8 cellular contexts compared by ENCODE assay signal in the genomic region with DNA sequence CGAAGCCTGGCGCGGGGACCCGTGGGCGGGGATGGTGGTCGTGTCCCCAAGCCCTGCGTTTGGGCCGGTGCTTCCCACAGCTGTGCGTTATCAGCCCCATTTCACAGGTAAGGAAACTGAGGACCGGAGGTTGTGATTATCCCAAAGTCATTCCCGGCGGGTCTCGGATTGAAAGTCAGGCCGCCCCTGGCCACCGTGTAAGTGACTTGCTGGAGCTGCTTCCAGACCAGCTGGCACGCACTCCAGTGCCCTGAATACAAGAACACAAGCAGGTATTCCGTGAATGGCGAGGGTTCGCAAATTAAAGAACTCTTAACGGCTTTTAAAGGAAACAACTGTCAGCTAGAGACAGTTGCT. TPM values are rescaled to one million over a fixed set of nuclear protein-coding genes. Genes with fewer than 3 reads are reported as not detected.
DNase-seq lines count a peak whose midpoint lies in the region; ATAC-seq and TF ChIP-seq lines count a peak whose summit lies in the region.

No MANE protein-coding gene starts in this region.

- H3K36me3 Mint-ChIP-seq in activated T-helper 17 cell treated with anti-CD3 and anti-CD28 coated beads, Interleukin-2, amount 50 U/mL, for 72 hours (ENCODE audit: low read depth), result peaks cover 9% of the 10 kb centered on the region

- H3K4me1 Mint-ChIP-seq in activated T-helper 17 cell treated with anti-CD3 and anti-CD28 coated beads, Interleukin-2, amount 50 U/mL, for 72 hours, result peaks cover 10% of the 10 kb centered on the region

- H3K27ac ChIP-seq in right atrium auricular region, result peak overlapping the region; percentile 97 to 99
- H3K27ac ChIP-seq in gastrocnemius medialis, result peak overlapping the region; percentile 90 to 99 (median 94)

- DNase-seq in AG08395 (ENCODE audit: low spot score), result peak; percentile 31
- no peak for DNase-seq in right atrium auricular region (ENCODE audit: low spot score)
- DNase-seq in gastrocnemius medialis, result peak; percentile 19 to 46
- DNase-seq in GF-D8 (lab: John Stamatoyannopoulos, UW), result no peak

- H3K4me3 ChIP-seq in right atrium auricular region (peak overlapping the region; percentile 92 to 97), gastrocnemius medialis (peak overlapping the region; percentile 77 to 99 (median 86))

- TF ChIP-seq CTCF in right atrium auricular region (IDR thresholded peaks at IDR 0.05) (no peak), gastrocnemius medialis (IDR thresholded peaks at IDR 0.05 in 4 of 5, conservative IDR thresholded peaks at IDR 0.05 in 1 of 5) (no peak)

- H3K27me3 ChIP-seq in right atrium auricular region (no peaks in the 10 kb centered on the region), gastrocnemius medialis (no peaks in the 10 kb centered on the region)

- TF ChIP-seq POLR2A in gastrocnemius medialis (IDR thresholded peaks at IDR 0.05), result no peak

- H3K27me3 Mint-ChIP-seq in activated T-helper 17 cell treated with anti-CD3 and anti-CD28 coated beads, Interleukin-2, amount 50 U/mL, for 72 hours, result no peaks in the 10 kb centered on the region

- H3K4me3 Mint-ChIP-seq in activated T-helper 17 cell treated with anti-CD3 and anti-CD28 coated beads, Interleukin-2, amount 50 U/mL, for 72 hours, result peak overlapping the region; percentile 97

- H3K36me3 ChIP-seq in right atrium auricular region, result peaks cover 4% of the 10 kb centered on the region
- H3K36me3 ChIP-seq in gastrocnemius medialis, result peaks cover 0 to 7% of the 10 kb centered on the region in 2 donors

- no peaks in the 10 kb centered on the region for H3K9me3 ChIP-seq in right atrium auricular region
- no peaks in the 10 kb centered on the region for H3K9me3 ChIP-seq in gastrocnemius medialis

- peaks cover 0 to 13% of the 10 kb centered on the region in 2 donors for H3K4me1 ChIP-seq in right atrium auricular region
- H3K4me1 ChIP-seq in gastrocnemius medialis, result peaks cover 18 to 21% of the 10 kb centered on the region in 2 donors

- intact Hi-C loops in gastrocnemius medialis (cut with DNase I; ENCODE audit: low total_unique reads), result loop anchor here (1.0 to 5.0 kb wide), 4 partner anchors 46 to 449 kb away; no protein-coding TSS in a partner anchor

- peak overlapping the region; percentile 97 for H3K27ac Mint-ChIP-seq in activated T-helper 17 cell treated with anti-CD3 and anti-CD28 coated beads, Interleukin-2, amount 50 U/mL, for 72 hours

- no peaks in the 10 kb centered on the region for H3K9me3 Mint-ChIP-seq in activated T-helper 17 cell treated with anti-CD3 and anti-CD28 coated beads, Interleukin-2, amount 50 U/mL, for 72 hours

- peak; percentile 21 for ATAC-seq in GM18511 (IDR thresholded peaks at IDR 0.05; ENCODE audit: unreplicated experiment)
- ATAC-seq in HG03432 (IDR thresholded peaks at IDR 0.05; ENCODE audit: unreplicated experiment), result peak; percentile 11
- ATAC-seq in activated T-helper 17 cell treated with anti-CD3 and anti-CD28 coated beads, Interleukin-2, amount 50 U/mL, for 72 hours (replicated peaks), result peak; percentile 3
- ATAC-seq in gastrocnemius medialis, result peak; percentile 19 to 27
- no peak for ATAC-seq in HG02840 (IDR thresholded peaks at IDR 0.05; ENCODE audit: low FRiP score, unreplicated experiment)

- in situ Hi-C loops in gastrocnemius medialis (cut with MboI; ENCODE audit: low sequenced_read_pairs in 4 of 4), result no loop called here

RNA-seq across cellular contexts. Expression of a gene that starts 0.7 kb away (rescaled TPM):
- total RNA-seq in activated T-helper 17 cell treated with anti-CD3 and anti-CD28 coated beads, Interleukin-2, amount 50 U/mL, for 72 hours, result 10 to 100 TPM; 16.5 to 24.4 TPM
- total RNA-seq in right atrium auricular region, result 10 to 100 TPM; 31.0 to 62.0 TPM
- 10 to 100 TPM; 34.3 to 57.6 (median 39.4) TPM for total RNA-seq in gastrocnemius medialis

RNA-seq across cellular contexts. Expression of a gene that starts 46.5 kb away (rescaled TPM):
- total RNA-seq in activated T-helper 17 cell treated with anti-CD3 and anti-CD28 coated beads, Interleukin-2, amount 50 U/mL, for 72 hours, result 10 to 100 TPM; 26.4 to 49.7 TPM
- total RNA-seq in right atrium auricular region (10 to 100 TPM; 34.2 to 34.9 TPM), gastrocnemius medialis (10 to 100 TPM; 20.1 to 37.7 (median 26.9) TPM)

Comparison
In these comparisons a context has a peak if more than half of its experiments do, and no peak if none do; other contexts are left out.
1. DNase-seq: peak in AG08395 (single experiment) and gastrocnemius medialis (2 of 2); none in right atrium auricular region (single experiment) and GF-D8 (single experiment).